In the genomic region with DNA sequence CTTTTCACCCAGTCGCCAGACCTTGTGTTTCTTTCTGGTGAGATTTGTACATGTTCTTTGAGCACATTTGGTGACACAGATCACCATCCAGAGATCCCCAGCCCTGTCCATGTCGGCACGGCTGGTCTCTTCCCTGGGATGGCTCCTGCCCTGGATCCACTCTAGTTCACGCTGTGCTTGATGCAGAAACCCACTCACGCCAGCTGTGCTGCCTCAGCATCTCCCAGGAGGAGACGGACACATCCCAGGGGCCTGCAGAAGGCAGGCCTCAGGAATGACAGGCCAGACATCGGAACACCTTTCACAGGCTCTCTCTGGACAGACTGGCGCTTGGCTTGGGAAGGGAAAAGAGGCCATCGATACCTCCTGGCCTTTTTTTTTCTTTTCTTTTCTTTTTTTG, we compare ENCODE assay signal across 30 cellular contexts.
"Had no signal": no experiment of that assay in that cellular context is flagged by ENCODE, and none has a peak within 500 bp of the region (broad histone marks: within the 10 kb centered on the region; RNA-seq: fewer than 3 reads in every experiment).

No MANE protein-coding gene starts in this region.

- H3K9me3 Mint-ChIP-seq: activated CD4-positive, alpha-beta T cell treated with anti-CD3 and anti-CD28 coated beads, Interleukin-2, amount 10 ng/mL, durations not matched to agents 7 days and 5 days; activated naive CD4-positive, alpha-beta T cell treated with anti-CD3 and anti-CD28 coated beads for 36 hours; activated naive CD4-positive, alpha-beta T cell treated with anti-CD3 and anti-CD28 coated beads, Interleukin-2, amount 50 U/mL, for 72 hours; activated T-cell treated with anti-CD3 and anti-CD28 coated beads, Interleukin-2, amount 50 U/mL, for 4 hours; activated T-helper 1 cell treated with anti-CD3 and anti-CD28 coated beads, Interleukin-12 subunit alpha, Interleukin-12 subunit beta, Interleukin-2, Interleukin-4 antibody, amounts not matched to agents 30 ng/mL and 10 ng/mL and 1 ng/mL, durations not matched to agents 14 hours and 24 hours and 36 hours had no signal

- DNase-seq: activated CD4-positive, alpha-beta T cell treated with anti-CD3 and anti-CD28 coated beads for 36 hours; activated CD4-positive, alpha-beta T cell treated with anti-CD3 and anti-CD28 coated beads, Interleukin-2, amount 10 ng/mL, durations not matched to agents 7 days and 5 days; activated CD4-positive, alpha-beta T cell treated with anti-CD3 and anti-CD28 coated beads, Interleukin-2, amount 50 U/mL, for 48 hours; activated CD8-positive, alpha-beta memory T cell treated with anti-CD3 and anti-CD28 coated beads, Interleukin-2, amount 50 U/mL, for 4 hours; activated gamma-delta T cell treated with Interleukin-2 at 50 U/mL for 16 hours; activated naive CD4-positive, alpha-beta T cell treated with anti-CD3 and anti-CD28 coated beads for 36 hours; activated T-cell treated with anti-CD3 and anti-CD28 coated beads for 4 hours; activated T-cell treated with anti-CD3 and anti-CD28 coated beads, Interleukin-2, amount 50 U/mL, for 4 hours; adrenal gland; caudate nucleus; Kasumi-1; KG1; MG63; NCI-H1048; NCI-H1105 treated with DMSO at 0.1 percent for 48 hours; NCI-H1436; NCI-H1694; NCI-H1930; NCI-H2081 treated with DMSO at 0.1 percent for 48 hours; NCI-H226; NCI-H446 treated with DMSO at 0.1 percent for 48 hours; NCI-H524; PC-3; SIG-M5; T1000; WERI-Rb-1 had no signal

- H3K36me3 Mint-ChIP-seq: activated naive CD4-positive, alpha-beta T cell treated with anti-CD3 and anti-CD28 coated beads, Interleukin-2, amount 50 U/mL, for 72 hours; brain had no signal

- H3K27ac Mint-ChIP-seq: activated CD4-positive, alpha-beta T cell treated with anti-CD3 and anti-CD28 coated beads for 36 hours; activated CD4-positive, alpha-beta T cell treated with anti-CD3 and anti-CD28 coated beads, Interleukin-2, amount 10 ng/mL, durations not matched to agents 7 days and 5 days; activated naive CD4-positive, alpha-beta T cell treated with anti-CD3 and anti-CD28 coated beads for 36 hours; activated naive CD4-positive, alpha-beta T cell treated with anti-CD3 and anti-CD28 coated beads, Interleukin-2, amount 50 U/mL, for 72 hours; activated T-helper 1 cell treated with anti-CD3 and anti-CD28 coated beads, Interleukin-12 subunit alpha, Interleukin-12 subunit beta, Interleukin-2, Interleukin-4 antibody, amounts not matched to agents 30 ng/mL and 10 ng/mL and 1 ng/mL, durations not matched to agents 14 hours and 24 hours and 36 hours had no signal

- H3K4me1 ChIP-seq: adrenal gland had no signal

- H3K9me3 ChIP-seq: adrenal gland, MG63 had no signal

- H3K4me3 ChIP-seq: adrenal gland, MG63 had no signal

- H3K27me3 Mint-ChIP-seq: activated CD4-positive, alpha-beta T cell treated with anti-CD3 and anti-CD28 coated beads, Interleukin-2, amount 10 ng/mL, durations not matched to agents 7 days and 5 days had no signal

- FAIRE-seq: RCC 7860 had no signal

- H3K27me3 ChIP-seq: adrenal gland, MG63 had no signal

- H3K4me1 Mint-ChIP-seq: activated CD4-positive, alpha-beta T cell treated with anti-CD3 and anti-CD28 coated beads for 36 hours; activated CD4-positive, alpha-beta T cell treated with anti-CD3 and anti-CD28 coated beads, Interleukin-2, amount 10 ng/mL, durations not matched to agents 7 days and 5 days had no signal

- H3K27ac ChIP-seq: adrenal gland, WERI-Rb-1 had no signal

- H3K36me3 ChIP-seq: adrenal gland, MG63, WERI-Rb-1 had no signal

- H3K4me3 Mint-ChIP-seq: activated CD4-positive, alpha-beta T cell treated with anti-CD3 and anti-CD28 coated beads for 36 hours; activated CD4-positive, alpha-beta T cell treated with anti-CD3 and anti-CD28 coated beads, Interleukin-2, amount 10 ng/mL, durations not matched to agents 7 days and 5 days; activated naive CD4-positive, alpha-beta T cell treated with anti-CD3 and anti-CD28 coated beads for 36 hours; activated T-cell treated with anti-CD3 and anti-CD28 coated beads, Interleukin-2, amount 50 U/mL, for 4 hours; activated T-helper 1 cell treated with anti-CD3 and anti-CD28 coated beads, Interleukin-12 subunit alpha, Interleukin-12 subunit beta, Interleukin-2, Interleukin-4 antibody, amounts not matched to agents 30 ng/mL and 10 ng/mL and 1 ng/mL, durations not matched to agents 14 hours and 24 hours and 36 hours; brain had no signal
